Comparison of ENCODE assay signal across 1 cellular context in genomic region chr4:128837198-128837597, GRCh38.
TF ChIP-seq lines count a peak whose summit lies in the region.

No MANE protein-coding gene starts in this region.

TF ChIP-seq in HepG2, 621 proteins besides CTCF, POLR2A, EP300 and RAD21 (continued from another document):
- 0 out of 2 replicates have a peak, but pooled peaks have one; percentile 29 for TF ChIP-seq ARID5B (CRISPR knock-in tag; IDR thresholded peaks at IDR 0.05)
- 0 out of 2 replicates have a peak, but pooled peaks have one; percentile 73 for TF ChIP-seq ZNF644 (CRISPR knock-in tag; IDR thresholded peaks at IDR 0.05; ENCODE audit: low read depth)
- peak; percentile 24; the same call in 1 of the 2 replicates for TF ChIP-seq HNF4A (CRISPR knock-in tag; IDR thresholded peaks at IDR 0.05)
- peak; percentile 33; the same call in 1 of the 2 replicates for TF ChIP-seq CEBPG (CRISPR knock-in tag; IDR thresholded peaks at IDR 0.05)
- peak; percentile 34; the same call in 1 of the 2 replicates for TF ChIP-seq GATAD2A (CRISPR knock-in tag; IDR thresholded peaks at IDR 0.05)
- TF ChIP-seq GATA4 (IDR thresholded peaks at IDR 0.05; ENCODE audit: borderline replicate concordance, low read depth), result no peak
- TF ChIP-seq PLRG1 (conservative IDR thresholded peaks at IDR 0.05), result no peak
- 0 out of 2 replicates have a peak, but pooled peaks have one; percentile 18 for TF ChIP-seq SOX5 (CRISPR knock-in tag; IDR thresholded peaks at IDR 0.05; ENCODE audit: borderline replicate concordance)
- no peak for TF ChIP-seq POGZ (CRISPR knock-in tag; IDR thresholded peaks at IDR 0.05)
